2 cellular contexts compared by ENCODE assay signal in genomic region chr4:108622022-108622421, GRCh38.
TF ChIP-seq lines count a peak whose summit lies in the region.

No MANE protein-coding gene starts in this region.

TF ChIP-seq in GM23338, 12 proteins besides CTCF, POLR2A, EP300 and RAD21:
- TF ChIP-seq ZNF331 (CRISPR knock-in tag; IDR thresholded peaks at IDR 0.05; ENCODE audit: low read depth) = no peak
- TF ChIP-seq ETS1 (IDR thresholded peaks at IDR 0.05) = no peak
- TF ChIP-seq ZNF114 (CRISPR knock-in tag; IDR thresholded peaks at IDR 0.05) = no peak
- TF ChIP-seq CREB1 (CRISPR knock-in tag; IDR thresholded peaks at IDR 0.05; ENCODE audit: low read depth) = no peak
- TF ChIP-seq ZNF462 (CRISPR knock-in tag; IDR thresholded peaks at IDR 0.05) = no peak
- TF ChIP-seq NANOG (IDR thresholded peaks at IDR 0.05; ENCODE audit: borderline replicate concordance) = no peak
- no peak for TF ChIP-seq STAT1 (IDR thresholded peaks at IDR 0.05; ENCODE audit: unreplicated experiment)
- no peak for TF ChIP-seq POLR2AphosphoS5 (IDR thresholded peaks at IDR 0.05; ENCODE audit: low read depth)
- no peak for TF ChIP-seq REST (IDR thresholded peaks at IDR 0.05; ENCODE audit: unreplicated experiment)
- TF ChIP-seq JUNB (IDR thresholded peaks at IDR 0.05; ENCODE audit: unreplicated experiment) = no peak
- no peak for TF ChIP-seq EZH2 (IDR thresholded peaks at IDR 0.05; ENCODE audit: low read depth, unreplicated experiment)
- no peak for TF ChIP-seq EZH2phosphoT487 (IDR thresholded peaks at IDR 0.05; ENCODE audit: unreplicated experiment)

TF ChIP-seq in H1, 55 proteins besides CTCF, POLR2A, EP300 and RAD21:
- TF ChIP-seq MAFK (IDR thresholded peaks at IDR 0.05; ENCODE audit: low read depth, low read length) = no peak
- no peak for TF ChIP-seq JUND (IDR thresholded peaks at IDR 0.05; ENCODE audit: low read length)
- TF ChIP-seq ATF3 (IDR thresholded peaks at IDR 0.05; ENCODE audit: insufficient read depth, low read depth, low read length) = no peak
- TF ChIP-seq POLR2AphosphoS5 (IDR thresholded peaks at IDR 0.05; ENCODE audit: low read depth, low read length) = peak; percentile 29; the same call in 1 of the 2 replicates
- no peak for TF ChIP-seq NANOG (IDR thresholded peaks at IDR 0.05; ENCODE audit: insufficient read depth, low read depth, low read length, poor library complexity, severe bottlenecking)
